In genomic region chr16:10548404-10548803, GRCh38 we compare ENCODE assay signal across 23 cellular contexts.
"Had no signal": no experiment of that assay in that cellular context is flagged by ENCODE, and none has a peak within 500 bp of the region (broad histone marks: within the 10 kb centered on the region; RNA-seq: fewer than 3 reads in every experiment).

No MANE protein-coding gene starts in this region.

- H3K27ac Mint-ChIP-seq: dendritic cell treated with granulocyte-macrophage colony-stimulating factor and Interleukin-4, amounts not matched to agents 40 ng/mL and 50 ng/mL, for 4 days; effector memory CD8-positive, alpha-beta T cell; endodermal cell had no signal

- H3K4me1 Mint-ChIP-seq: endodermal cell had no signal

- H3K4me1 ChIP-seq: colonic mucosa, foreskin keratinocyte had no signal

- DNase-seq: colonic mucosa; cortex of kidney; dermis blood vessel endothelial cell; effector CD4-positive, alpha-beta T cell; effector CD8-positive, alpha-beta T cell; effector memory CD4-positive, alpha-beta T cell; effector memory CD8-positive, alpha-beta T cell; endodermal cell; erythroblast; esophagus squamous epithelium; foreskin fibroblast; foreskin keratinocyte; foreskin melanocyte; gastrocnemius medialis; glutamatergic neuron; head of caudate nucleus; heart left ventricle; heart right ventricle had no signal

- H3K9me3 ChIP-seq: colonic mucosa, gastrocnemius medialis had no signal

- ATAC-seq: effector memory CD8-positive, alpha-beta T cell; foreskin keratinocyte; gastrocnemius medialis; gastroesophageal sphincter; heart left ventricle; heart right ventricle had no signal

- H3K4me3 Mint-ChIP-seq: dendritic cell treated with granulocyte-macrophage colony-stimulating factor and Interleukin-4, amounts not matched to agents 40 ng/mL and 50 ng/mL, for 4 days; effector memory CD8-positive, alpha-beta T cell; endodermal cell had no signal

- H3K4me3 ChIP-seq: colonic mucosa, coronary artery, dorsolateral prefrontal cortex, esophagus muscularis mucosa, esophagus squamous epithelium, gastrocnemius medialis, gastroesophageal sphincter, heart left ventricle, heart right ventricle had no signal
